Comparison of ENCODE assay signal across 42 cellular contexts in the genomic region with DNA sequence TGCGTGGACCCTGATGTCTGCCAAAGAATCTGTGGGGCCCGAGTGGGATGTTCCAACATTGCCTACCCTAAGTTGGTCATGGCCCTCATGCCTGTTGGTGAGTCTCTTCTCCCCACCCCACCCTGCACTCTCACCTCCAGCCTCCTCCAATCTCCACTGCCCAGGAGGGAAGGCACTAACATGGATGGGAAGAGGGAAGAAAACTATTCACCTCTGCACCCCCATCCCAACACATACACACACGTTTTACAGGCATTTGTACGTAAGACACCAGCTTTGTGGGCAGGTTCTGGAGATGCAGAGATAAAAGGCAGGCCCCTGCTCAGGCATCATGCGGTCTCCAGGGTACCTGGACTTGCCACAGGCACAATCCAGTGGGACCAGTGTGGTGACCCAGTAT. TPM values are rescaled to one million over a fixed set of nuclear protein-coding genes. Genes with fewer than 3 reads are reported as not detected.
"Had no signal": no experiment of that assay in that cellular context is flagged by ENCODE, and none has a peak within 500 bp of the region (broad histone marks: within the 10 kb centered on the region; RNA-seq: fewer than 3 reads in every experiment).

No MANE protein-coding gene starts in this region.

- H3K27ac ChIP-seq: ascending aorta, body of pancreas, brain microvascular endothelial cell, breast epithelium, cardiac muscle cell had no signal

- H3K4me3 Mint-ChIP-seq: activated naive CD4-positive, alpha-beta T cell treated with anti-CD3 and anti-CD28 coated beads for 36 hours; activated naive CD4-positive, alpha-beta T cell treated with anti-CD3 and anti-CD28 coated beads, Interleukin-2, amount 10 ng/mL, durations not matched to agents 7 days and 5 days; activated naive CD4-positive, alpha-beta T cell treated with anti-CD3 and anti-CD28 coated beads, Interleukin-2, amount 50 U/mL, for 24 hours; activated naive CD8-positive, alpha-beta T cell; activated naive CD8-positive, alpha-beta T cell treated with anti-CD3 and anti-CD28 coated beads for 36 hours; activated naive CD8-positive, alpha-beta T cell treated with anti-CD3 and anti-CD28 coated beads, Interleukin-2, amount 10 ng/mL, durations not matched to agents 7 days and 5 days; activated naive CD8-positive, alpha-beta T cell treated with anti-CD3 and anti-CD28 coated beads, Interleukin-2, amount 50 U/mL, for 24 hours; activated T-cell treated with anti-CD3 and anti-CD28 coated beads, Interleukin-2, amount 50 U/mL, for 24 hours; activated T-cell treated with anti-CD3 and anti-CD28 coated beads, Interleukin-2, amount 50 U/mL, for 4 hours; activated T-cell treated with anti-CD3 and anti-CD28 coated beads, Interleukin-2, amount 50 U/mL, for 72 hours; activated T-helper 1 cell treated with anti-CD3 and anti-CD28 coated beads, Interleukin-12 subunit alpha, Interleukin-12 subunit beta, Interleukin-2, Interleukin-4 antibody, amounts not matched to agents 30 ng/mL and 10 ng/mL and 1 ng/mL, durations not matched to agents 14 hours and 24 hours and 36 hours; activated T-helper 17 cell treated with anti-CD3 and anti-CD28 coated beads, Interleukin-2, amount 50 U/mL, for 72 hours; brain; central memory CD8-positive, alpha-beta T cell had no signal

- FAIRE-seq: astrocyte, bronchial epithelial cell had no signal

- ATAC-seq: activated naive CD4-positive, alpha-beta T cell treated with anti-CD3 and anti-CD28 coated beads, Interleukin-2, amount 50 U/mL, for 72 hours; activated naive CD8-positive, alpha-beta T cell treated with anti-CD3 and anti-CD28 coated beads, Interleukin-2, amount 50 U/mL, for 24 hours; activated T-cell treated with anti-CD3 and anti-CD28 coated beads, Interleukin-2, amount 50 U/mL, for 4 hours; activated T-cell treated with anti-CD3 and anti-CD28 coated beads, Interleukin-2, amount 50 U/mL, for 72 hours; activated T-helper 17 cell treated with anti-CD3 and anti-CD28 coated beads, Interleukin-2, amount 50 U/mL, for 72 hours had no signal

- H3K27me3 Mint-ChIP-seq: activated naive CD4-positive, alpha-beta T cell treated with anti-CD3 and anti-CD28 coated beads, Interleukin-2, amount 50 U/mL, for 24 hours; activated naive CD8-positive, alpha-beta T cell; activated naive CD8-positive, alpha-beta T cell treated with anti-CD3 and anti-CD28 coated beads for 36 hours; activated T-cell treated with anti-CD3 and anti-CD28 coated beads, Interleukin-2, amount 50 U/mL, for 24 hours; central memory CD8-positive, alpha-beta T cell had no signal

- H3K4me1 ChIP-seq: adrenal gland, ascending aorta, body of pancreas, breast epithelium had no signal

- H3K36me3 ChIP-seq: adrenal gland, ascending aorta, brain microvascular endothelial cell, breast epithelium, cardiac muscle cell had no signal

- H3K36me3 Mint-ChIP-seq: activated naive CD4-positive, alpha-beta T cell treated with anti-CD3 and anti-CD28 coated beads, Interleukin-2, amount 10 ng/mL, durations not matched to agents 7 days and 5 days; activated naive CD4-positive, alpha-beta T cell treated with anti-CD3 and anti-CD28 coated beads, Interleukin-2, amount 50 U/mL, for 24 hours; activated naive CD4-positive, alpha-beta T cell treated with anti-CD3 and anti-CD28 coated beads, Interleukin-2, amount 50 U/mL, for 72 hours; activated naive CD8-positive, alpha-beta T cell; activated naive CD8-positive, alpha-beta T cell treated with anti-CD3 and anti-CD28 coated beads for 36 hours; activated naive CD8-positive, alpha-beta T cell treated with anti-CD3 and anti-CD28 coated beads, Interleukin-2, amount 10 ng/mL, durations not matched to agents 7 days and 5 days; brain had no signal

- H3K9me3 ChIP-seq: adrenal gland, ascending aorta, body of pancreas, breast epithelium had no signal

- DNase-seq: activated effector memory CD4-positive, alpha-beta T cell treated with anti-CD3 and anti-CD28 coated beads, Interleukin-2, amount 50 U/mL, for 16 hours; activated effector memory CD4-positive, alpha-beta T cell treated with Interleukin-2 at 50 U/mL for 16 hours; activated gamma-delta T cell; activated gamma-delta T cell treated with Interleukin-2 at 50 U/mL for 16 hours; activated naive CD4-positive, alpha-beta T cell; activated naive CD4-positive, alpha-beta T cell treated with anti-CD3 and anti-CD28 coated beads for 36 hours; activated naive CD4-positive, alpha-beta T cell treated with anti-CD3 and anti-CD28 coated beads, Interleukin-2, amount 10 ng/mL, durations not matched to agents 7 days and 5 days; activated naive CD4-positive, alpha-beta T cell treated with anti-CD3 and anti-CD28 coated beads, Interleukin-2, amount 50 U/mL, for 16 hours; activated naive CD4-positive, alpha-beta T cell treated with Interleukin-2 at 50 U/mL for 16 hours; activated naive CD8-positive, alpha-beta T cell treated with anti-CD3 and anti-CD28 coated beads for 36 hours; activated naive CD8-positive, alpha-beta T cell treated with anti-CD3 and anti-CD28 coated beads, Interleukin-2, amount 10 ng/mL, durations not matched to agents 7 days and 5 days; activated naive CD8-positive, alpha-beta T cell treated with anti-CD3 and anti-CD28 coated beads, Interleukin-2, amount 50 U/mL, for 24 hours; activated T-cell treated with anti-CD3 and anti-CD28 coated beads, Interleukin-2, amount 50 U/mL, for 1 hour; activated T-cell treated with anti-CD3 and anti-CD28 coated beads, Interleukin-2, amount 50 U/mL, for 24 hours; activated T-cell treated with anti-CD3 and anti-CD28 coated beads, Interleukin-2, amount 50 U/mL, for 4 hours; activated T-cell treated with anti-CD3 and anti-CD28 coated beads, Interleukin-2, amount 50 U/mL, for 48 hours; activated T-cell treated with anti-CD3 and anti-CD28 coated beads, Interleukin-2, amount 50 U/mL, for 72 hours; amniotic stem cell; amygdala; anterior cingulate cortex; aorta; body of pancreas; brain microvascular endothelial cell; caudate nucleus; central memory CD4-positive, alpha-beta T cell; cerebellar nuclear complex had no signal

- H3K27ac Mint-ChIP-seq: activated naive CD4-positive, alpha-beta T cell treated with anti-CD3 and anti-CD28 coated beads for 36 hours; activated naive CD4-positive, alpha-beta T cell treated with anti-CD3 and anti-CD28 coated beads, Interleukin-2, amount 10 ng/mL, durations not matched to agents 7 days and 5 days; activated naive CD4-positive, alpha-beta T cell treated with anti-CD3 and anti-CD28 coated beads, Interleukin-2, amount 50 U/mL, for 24 hours; activated naive CD4-positive, alpha-beta T cell treated with anti-CD3 and anti-CD28 coated beads, Interleukin-2, amount 50 U/mL, for 72 hours; activated naive CD8-positive, alpha-beta T cell; activated naive CD8-positive, alpha-beta T cell treated with anti-CD3 and anti-CD28 coated beads for 36 hours; activated naive CD8-positive, alpha-beta T cell treated with anti-CD3 and anti-CD28 coated beads, Interleukin-2, amount 10 ng/mL, durations not matched to agents 7 days and 5 days; activated naive CD8-positive, alpha-beta T cell treated with anti-CD3 and anti-CD28 coated beads, Interleukin-2, amount 50 U/mL, for 24 hours; activated T-cell treated with anti-CD3 and anti-CD28 coated beads, Interleukin-2, amount 50 U/mL, for 24 hours; activated T-cell treated with anti-CD3 and anti-CD28 coated beads, Interleukin-2, amount 50 U/mL, for 72 hours; activated T-helper 1 cell treated with anti-CD3 and anti-CD28 coated beads, Interleukin-12 subunit alpha, Interleukin-12 subunit beta, Interleukin-2, Interleukin-4 antibody, amounts not matched to agents 30 ng/mL and 10 ng/mL and 1 ng/mL, durations not matched to agents 14 hours and 24 hours and 36 hours; activated T-helper 17 cell treated with anti-CD3 and anti-CD28 coated beads, Interleukin-2, amount 50 U/mL, for 72 hours; activated T-helper 2 cell treated with anti-CD3 and anti-CD28 coated beads, Interferon-gamma antibody, Interleukin-2, Interleukin-4, amounts not matched to agents 10 μg/mL and 5 μg/mL and 100 μg/mL, durations not matched to agents 14 hours and 24 hours and 36 hours; brain had no signal

- H3K4me3 ChIP-seq: adrenal gland, ascending aorta, body of pancreas, breast epithelium, cardiac muscle cell had no signal

- H3K9me3 Mint-ChIP-seq: activated naive CD4-positive, alpha-beta T cell treated with anti-CD3 and anti-CD28 coated beads for 36 hours; activated naive CD4-positive, alpha-beta T cell treated with anti-CD3 and anti-CD28 coated beads, Interleukin-2, amount 10 ng/mL, durations not matched to agents 7 days and 5 days; activated naive CD4-positive, alpha-beta T cell treated with anti-CD3 and anti-CD28 coated beads, Interleukin-2, amount 50 U/mL, for 24 hours; activated naive CD4-positive, alpha-beta T cell treated with anti-CD3 and anti-CD28 coated beads, Interleukin-2, amount 50 U/mL, for 72 hours; activated naive CD8-positive, alpha-beta T cell treated with anti-CD3 and anti-CD28 coated beads for 36 hours; activated naive CD8-positive, alpha-beta T cell treated with anti-CD3 and anti-CD28 coated beads, Interleukin-2, amount 10 ng/mL, durations not matched to agents 7 days and 5 days; activated naive CD8-positive, alpha-beta T cell treated with anti-CD3 and anti-CD28 coated beads, Interleukin-2, amount 50 U/mL, for 24 hours; activated T-cell treated with anti-CD3 and anti-CD28 coated beads, Interleukin-2, amount 50 U/mL, for 24 hours; activated T-cell treated with anti-CD3 and anti-CD28 coated beads, Interleukin-2, amount 50 U/mL, for 4 hours; activated T-cell treated with anti-CD3 and anti-CD28 coated beads, Interleukin-2, amount 50 U/mL, for 72 hours; activated T-helper 1 cell treated with anti-CD3 and anti-CD28 coated beads, Interleukin-12 subunit alpha, Interleukin-12 subunit beta, Interleukin-2, Interleukin-4 antibody, amounts not matched to agents 30 ng/mL and 10 ng/mL and 1 ng/mL, durations not matched to agents 14 hours and 24 hours and 36 hours; activated T-helper 17 cell treated with anti-CD3 and anti-CD28 coated beads, Interleukin-2, amount 50 U/mL, for 72 hours; activated T-helper 2 cell treated with anti-CD3 and anti-CD28 coated beads, Interferon-gamma antibody, Interleukin-2, Interleukin-4, amounts not matched to agents 10 μg/mL and 5 μg/mL and 100 μg/mL, durations not matched to agents 14 hours and 24 hours and 36 hours; brain; central memory CD8-positive, alpha-beta T cell had no signal

- H3K4me1 Mint-ChIP-seq: activated naive CD4-positive, alpha-beta T cell treated with anti-CD3 and anti-CD28 coated beads, Interleukin-2, amount 50 U/mL, for 24 hours; activated naive CD8-positive, alpha-beta T cell treated with anti-CD3 and anti-CD28 coated beads for 36 hours; activated naive CD8-positive, alpha-beta T cell treated with anti-CD3 and anti-CD28 coated beads, Interleukin-2, amount 10 ng/mL, durations not matched to agents 7 days and 5 days; activated naive CD8-positive, alpha-beta T cell treated with anti-CD3 and anti-CD28 coated beads, Interleukin-2, amount 50 U/mL, for 24 hours; activated T-helper 17 cell treated with anti-CD3 and anti-CD28 coated beads, Interleukin-2, amount 50 U/mL, for 72 hours; brain; central memory CD8-positive, alpha-beta T cell had no signal

- H3K27me3 ChIP-seq: adrenal gland, ascending aorta, body of pancreas, brain microvascular endothelial cell, breast epithelium, cardiac muscle cell had no signal

RNA-seq across cellular contexts. Expression of gene SLC5A9, which starts 11.2 kb away (rescaled TPM):
- total RNA-seq: activated naive CD4-positive, alpha-beta T cell treated with anti-CD3 and anti-CD28 coated beads for 36 hours; activated naive CD4-positive, alpha-beta T cell treated with anti-CD3 and anti-CD28 coated beads, Interleukin-2, amount 50 U/mL, for 72 hours; activated naive CD8-positive, alpha-beta T cell treated with anti-CD3 and anti-CD28 coated beads for 36 hours; activated naive CD8-positive, alpha-beta T cell treated with anti-CD3 and anti-CD28 coated beads, Interleukin-2, amount 10 ng/mL, durations not matched to agents 7 days and 5 days; activated T-cell treated with anti-CD3 and anti-CD28 coated beads, Interleukin-2, amount 50 U/mL, for 4 hours; activated T-cell treated with anti-CD3 and anti-CD28 coated beads, Interleukin-2, amount 50 U/mL, for 72 hours; activated T-helper 1 cell treated with anti-CD3 and anti-CD28 coated beads, Interleukin-12 subunit alpha, Interleukin-12 subunit beta, Interleukin-2, Interleukin-4 antibody, amounts not matched to agents 30 ng/mL and 10 ng/mL and 1 ng/mL, durations not matched to agents 14 hours and 24 hours and 36 hours; activated T-helper 17 cell treated with anti-CD3 and anti-CD28 coated beads, Interleukin-2, amount 50 U/mL, for 72 hours; activated T-helper 2 cell treated with anti-CD3 and anti-CD28 coated beads, Interferon-gamma antibody, Interleukin-2, Interleukin-4, amounts not matched to agents 10 μg/mL and 5 μg/mL and 100 μg/mL, durations not matched to agents 14 hours and 24 hours and 36 hours; astrocyte; bronchial epithelial cell; cerebellum; chondrocyte had no signal
